ENCODE assay signal across 1 cellular context in genomic region chr2:7693246-7694065, GRCh38.
TF ChIP-seq lines count a peak whose summit lies in the region.

No MANE protein-coding gene starts in this region.

TF ChIP-seq in GM12878, 131 proteins besides CTCF, POLR2A, EP300 and RAD21 (continued from another document):
- TF ChIP-seq PRDM15 (CRISPR knock-in tag; IDR thresholded peaks at IDR 0.05) (no peak), SMC3 (IDR thresholded peaks at IDR 0.05; ENCODE audit: borderline replicate concordance, low read length) (no peak), ZNF384 (IDR thresholded peaks at IDR 0.05; ENCODE audit: borderline replicate concordance, low read depth, low read length) (no peak), NRF1 (conservative IDR thresholded peaks at IDR 0.05; ENCODE audit: low read depth, low read length) (no peak), ZBTB40 (IDR thresholded peaks at IDR 0.05; ENCODE audit: borderline replicate concordance) (no peak), SKIL (IDR thresholded peaks at IDR 0.05; ENCODE audit: low read depth, poor library complexity, severe bottlenecking) (no peak), ZNF687 (IDR thresholded peaks at IDR 0.05) (no peak), CEBPB (IDR thresholded peaks at IDR 0.05; ENCODE audit: borderline replicate concordance in 1 of 2, low read depth in 2 of 2, low read length in 2 of 2) (no peak), TARDBP (IDR thresholded peaks at IDR 0.05; ENCODE audit: borderline replicate concordance) (no peak), BCL3 (IDR thresholded peaks at IDR 0.05; ENCODE audit: borderline replicate concordance, insufficient read depth, low read depth, low read length, poor library complexity, severe bottlenecking) (no peak), ZZZ3 (IDR thresholded peaks at IDR 0.05; ENCODE audit: control insufficient read depth, insufficient read length, low read depth) (no peak), KLF5 (IDR thresholded peaks at IDR 0.05; ENCODE audit: partially characterized antibody) (no peak)
